Comparison of ENCODE assay signal across 12 cellular contexts in genomic region chr3:44077267-44077666, GRCh38.
DNase-seq lines count a peak whose midpoint lies in the region; ATAC-seq lines count a peak whose summit lies in the region.
"Had no signal": no experiment of that assay in that cellular context is flagged by ENCODE, and none has a peak within 500 bp of the region (broad histone marks: within the 10 kb centered on the region; RNA-seq: fewer than 3 reads in every experiment).

No MANE protein-coding gene starts in this region.

- no peak for ATAC-seq in HG03139 (IDR thresholded peaks at IDR 0.05; ENCODE audit: unreplicated experiment)
- ATAC-seq: mucosa of descending colon had no signal

- DNase-seq in NCI-H748 (lab: John Stamatoyannopoulos, UW; ENCODE audit: unreplicated experiment): peak; percentile 35
- DNase-seq in NCI-H748 treated with DMSO at 0.1 percent for 48 hours (lab: John Stamatoyannopoulos, UW): no peak
- DNase-seq in NCI-H345 (lab: John Stamatoyannopoulos, UW): peak; percentile 51
- peak; percentile 44 for DNase-seq in ecto neural progenitor cell (ENCODE audit: low spot score)
- peak; percentile 52 for DNase-seq in pons (ENCODE audit: low spot score)
- no peak for DNase-seq in activated naive CD4-positive, alpha-beta T cell treated with Interleukin-2 at 50 U/mL for 16 hours
- no peak for DNase-seq in stimulated activated CD4-positive, alpha-beta T cell treated with anti-CD3 and anti-CD28 coated beads, Interleukin-12 subunit alpha, Interleukin-12 subunit beta, amount 100 ng/mL, for 4 hours
- DNase-seq: activated CD4-positive, alpha-beta T cell treated with anti-CD3 and anti-CD28 coated beads for 48 hours; amniotic stem cell; NK-92 treated with Interleukin-12 subunit alpha and Interleukin-12 subunit beta, amount 100 ng/mL, for 24 hours had no signal

Comparison
In these comparisons a context has a peak if more than half of its experiments do, and no peak if none do; other contexts are left out.
1. DNase-seq: peak in NCI-H748 (single experiment), NCI-H345 (single experiment), ecto neural progenitor cell (single experiment) and pons (single experiment); none in NCI-H748 treated with DMSO at 0.1 percent for 48 hours (single experiment), activated naive CD4-positive, alpha-beta T cell treated with Interleukin-2 at 50 U/mL for 16 hours (single experiment) and stimulated activated CD4-positive, alpha-beta T cell treated with anti-CD3 and anti-CD28 coated beads, Interleukin-12 subunit alpha, Interleukin-12 subunit beta, amount 100 ng/mL, for 4 hours (single experiment).